In the genomic region with DNA sequence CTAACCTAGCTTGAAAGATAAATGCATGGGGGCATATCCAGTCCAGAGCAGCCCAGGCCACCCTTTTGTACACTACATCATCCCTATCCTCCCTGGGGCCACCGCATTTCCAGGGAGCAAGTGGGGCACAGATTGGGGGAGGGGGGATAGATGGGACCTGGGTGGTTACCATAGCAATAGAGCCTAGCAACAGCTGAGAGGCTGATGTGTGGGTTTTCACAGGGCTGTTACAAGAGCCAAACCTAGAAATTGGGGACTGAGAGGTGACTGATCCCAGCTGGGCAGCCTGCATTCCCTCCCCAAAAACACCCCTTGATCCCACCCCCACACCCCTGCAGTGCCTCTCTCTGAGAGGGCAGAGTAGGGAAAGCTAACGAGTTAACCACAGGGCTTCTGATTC, we compare ENCODE assay signal across 19 cellular contexts. TPM values are rescaled to one million over a fixed set of nuclear protein-coding genes. Genes with fewer than 3 reads are reported as not detected.
DNase-seq lines count a peak whose midpoint lies in the region; ATAC-seq, FAIRE-seq and TF ChIP-seq lines count a peak whose summit lies in the region.
"Had no signal": no experiment of that assay in that cellular context is flagged by ENCODE, and none has a peak within 500 bp of the region (broad histone marks: within the 10 kb centered on the region; RNA-seq: fewer than 3 reads in every experiment).

No MANE protein-coding gene starts in this region.

- H3K27ac ChIP-seq in GM12878 (ENCODE audit: control insufficient read depth, insufficient read depth) = no peak overlapping the region
- H3K27ac ChIP-seq: 22Rv1, KMS-11, PC-9 had no signal

- no peak overlapping the region for H3K4me2 ChIP-seq in GM12878 (ENCODE audit: control insufficient read depth, insufficient read depth)
- H3K4me2 ChIP-seq: KMS-11, PC-9 had no signal

- SMC1A ChIA-PET in GM12878 (lab: Charles Lee; ENCODE audit: uncharacterized antibody, unreplicated experiment) = interaction anchor here (0.5 to 2.8 kb wide), 3 partner anchors 24 to 31 kb away, joined by 3 to 9 read pairs (median 5); partner anchors contain the start of gene COPS7A

- H3K9ac ChIP-seq in GM12878 (ENCODE audit: control insufficient read depth, insufficient read depth, low read length) = no peak overlapping the region
- H3K9ac ChIP-seq: KMS-11 had no signal

- ATAC-seq in GM12878 (no peak), HG03354 (IDR thresholded peaks at IDR 0.05; ENCODE audit: poor library complexity, severe bottlenecking, unreplicated experiment) (no peak)

- DNase-seq in DMS 273 (lab: John Stamatoyannopoulos, UW; ENCODE audit: unreplicated experiment) (peak; percentile 4), DMS 273 treated with DMSO at 0.1 percent for 48 hours (lab: John Stamatoyannopoulos, UW) (no peak), Ammon's horn (ENCODE audit: low spot score) (peak; percentile 13), GM12878 (ENCODE audit: low read depth, low spot score) (no peak), neural crest cell (ENCODE audit: low read depth, low spot score) (no peak), RCC 7860 (ENCODE audit: low spot score) (no peak), ACHN (no peak)
- DNase-seq: Caco-2, HFFc6, MV-4-11, NCI-H1417, NCI-H187 treated with DMSO at 0.1 percent for 48 hours, NCI-H510A treated with DMSO at 0.1 percent for 48 hours, PC-9 had no signal

- peaks cover 11% of the 10 kb centered on the region for H3K27me3 Mint-ChIP-seq in neural crest cell (ENCODE audit: low read depth)
- H3K27me3 Mint-ChIP-seq: B cell had no signal

- H3K4me3 ChIP-seq in GM12878 = no peak overlapping the region
- H3K4me3 ChIP-seq: PC-9 had no signal

- intact Hi-C loops in GM12878 (cut with micrococcal nuclease; ENCODE audit: unreplicated experiment) = no loop called here

- no peak for TF ChIP-seq EP300 in GM12878 (IDR thresholded peaks at IDR 0.05; ENCODE audit: borderline replicate concordance in 1 of 2, control insufficient read depth in 1 of 2, low read depth in 2 of 2, low read length in 2 of 2)

- RAD21 ChIA-PET in GM12878 (lab: Charles Lee; ENCODE audit: unreplicated experiment) = interaction anchor here (0.7 kb wide), 1 partner anchor 77 kb away, joined by 3 read pairs; no protein-coding TSS in a partner anchor

- no peaks in the 10 kb centered on the region for H3K36me3 ChIP-seq in GM12878 (ENCODE audit: control insufficient read depth in 2 of 2, insufficient read depth in 2 of 2, low read length in 1 of 2)

- FAIRE-seq in GM12878 (lab: Jason Lieb, UNC) (no peak), RCC 7860 (lab: Jason Lieb, UNC) (no peak)
- FAIRE-seq: H54 had no signal

- H3K27ac Mint-ChIP-seq in neural crest cell (ENCODE audit: unreplicated experiment) = no peak overlapping the region
- H3K27ac Mint-ChIP-seq: HFFc6 had no signal

- TF ChIP-seq CTCF in GM12878 (IDR thresholded peaks at IDR 0.05 in 2 of 3, conservative IDR thresholded peaks at IDR 0.05 in 1 of 3; ENCODE audit: control insufficient read depth in 2 of 3, extremely low read depth in 1 of 3, insufficient read depth in 1 of 3, low read depth in 3 of 3, low read length in 3 of 3) (no peak), neural crest cell (conservative IDR thresholded peaks at IDR 0.05) (no peak)

- no peak for TF ChIP-seq POLR2A in GM12878 (IDR thresholded peaks at IDR 0.05; ENCODE audit: low read depth, low read length)

- H4K20me1 ChIP-seq in GM12878 (ENCODE audit: control insufficient read depth, insufficient read depth) = no peaks in the 10 kb centered on the region

- no peaks in the 10 kb centered on the region for H3K27me3 ChIP-seq in GM12878 (replicated peaks in 1 of 2; ENCODE audit: control insufficient read depth in 2 of 2, insufficient read depth in 2 of 2, low read length in 1 of 2)

- no peaks in the 10 kb centered on the region for H3K9me3 ChIP-seq in GM12878 (replicated peaks; ENCODE audit: control insufficient read depth, insufficient read depth, low read length)
- H3K9me3 ChIP-seq: Caco-2 had no signal

- CTCF ChIA-PET in GM12878 (lab: Yijun Ruan, JAX) = interaction anchor here (0.7 to 1.4 kb wide), 3 partner anchors 31 to 133 kb away, joined by 3 read pairs; partner anchors contain the start of gene COPS7A

- H3K4me1 ChIP-seq in GM12878 (ENCODE audit: control insufficient read depth, insufficient read depth, low read length) = peaks cover 14% of the 10 kb centered on the region

- no TSS peak for BruUV-seq in GM12878 (replicated peaks; lab: Mats Ljungman, UMichigan)

- H3K36me3 Mint-ChIP-seq in neural crest cell (ENCODE audit: low read depth) = no peaks in the 10 kb centered on the region

- peak overlapping the region; percentile 78 for H3K4me3 Mint-ChIP-seq in neural crest cell
- H3K4me3 Mint-ChIP-seq: B cell, HFFc6 had no signal

- POLR2A ChIA-PET in GM12878 (lab: Charles Lee) = interaction anchor here (0.6 kb wide), 1 partner anchor 90 kb away, joined by 3 read pairs; no protein-coding TSS in a partner anchor

- no peaks in the 10 kb centered on the region for H3K9me3 Mint-ChIP-seq in neural crest cell
- H3K9me3 Mint-ChIP-seq: HFFc6 had no signal

- H2AFZ ChIP-seq in GM12878 (ENCODE audit: control insufficient read depth, low read depth, low read length) = no peak overlapping the region
- H2AFZ ChIP-seq: PC-9 had no signal

- 50% methylated on average over 2 of the region's 2 CpGs for WGBS in GM12878 (ENCODE audit: insufficient coverage, insufficient replicate concordance, low lambda C conversion rate, missing lambda C conversion rate)

- peaks cover 21% of the 10 kb centered on the region for H3K79me2 ChIP-seq in GM12878 (ENCODE audit: control insufficient read depth, insufficient read depth, low read length)

- H3K4me1 Mint-ChIP-seq in neural crest cell = peaks cover 33% of the 10 kb centered on the region

- in situ Hi-C loops in GM12878 (cut with MboI) = no loop called here
- in situ Hi-C loops in ACHN (cut with HindIII; ENCODE audit: low pct_ligation_motif_present, low pct_unique_long_range_greater_than_20kb, low sequenced_read_pairs) = no loop called here

- TF ChIP-seq RAD21 in GM12878 (IDR thresholded peaks at IDR 0.05; ENCODE audit: insufficient read depth, low read depth, low read length) = no peak

RNA-seq across cellular contexts. Expression of gene ZNF384, which starts 3.7 kb away (rescaled TPM):
- total RNA-seq in GM12878 (2013; cell fraction: nucleolus; rRNA removed) = 66.4 and 68.5 TPM in 2 replicates
- 23.3 and 23.7 TPM in 2 replicates for total RNA-seq in GM12878 (2014; rRNA removed)
- 26.0 and 27.1 TPM in 2 replicates for total RNA-seq in GM12878 (2014; rRNA removed; fragmentation: Illumina TruSeq; extraction: Trizol)
- total RNA-seq in GM12878 (2021) = 49.3 and 53.8 TPM in 2 replicates
- polyA plus RNA-seq in GM12878 (2011; ENCODE audit: low read depth) = 36.7 TPM
- 42.4 and 70.2 TPM in 2 replicates for polyA plus RNA-seq in GM12878 (2011; rRNA removed)
- polyA plus RNA-seq in GM12878 (2011; cell fraction: cytosol; rRNA removed) = 59.6 and 70.7 TPM in 2 replicates
- polyA plus RNA-seq in GM12878 (2011; cell fraction: nucleus; rRNA removed) = 225 TPM in 2 replicates
- polyA plus RNA-seq in GM12878 (2012) = 53.9 and 67.8 TPM in 2 replicates
- polyA plus RNA-seq in GM12878 (2014; fragmentation: Illumina TruSeq; extraction: Trizol) = 65.2 and 81.5 TPM in 2 replicates
- polyA plus RNA-seq in GM12878 (2014; fragmentation: Nextera tagmentation; extraction: Ambion mirVana) = 1 to 10 TPM in 1 of 2 experiments, under 1 TPM in 1; 0.46 to 1.3 TPM
- polyA plus RNA-seq in GM12878 (2014; rRNA removed) = 53.5 and 55.8 TPM in 2 replicates
- polyA plus RNA-seq in GM12878 (2016; fragmentation: Nextera tagmentation; extraction: Ambion mirVana) = 10 to 100 TPM; 30.0 to 31.0 TPM
- 70.0 and 71.0 TPM in 2 replicates for polyA minus RNA-seq in GM12878 (2011; rRNA and poly(A)+ RNA removed)
- polyA minus RNA-seq in GM12878 (2011; cell fraction: cytosol; rRNA and poly(A)+ RNA removed) = 23.4 and 31.5 TPM in 2 replicates
- polyA minus RNA-seq in GM12878 (2011; cell fraction: nucleus; rRNA and poly(A)+ RNA removed) = 63.2 and 96.0 TPM in 2 replicates
- 93.2 and 94.3 TPM in 2 replicates for total RNA-seq in neural crest cell

RNA-seq across cellular contexts. Expression of gene PIANP, which starts 7.7 kb away (rescaled TPM):
- not detected in 2 replicates for total RNA-seq in GM12878 (2013; cell fraction: nucleolus; rRNA removed)
- total RNA-seq in GM12878 (2014; rRNA removed) (not detected in 2 replicates), GM12878 (2014; rRNA removed; fragmentation: Illumina TruSeq; extraction: Trizol) (not detected in 2 replicates), GM12878 (2021) (0.08 TPM in 1 of 2 replicates, not detected in the other), neural crest cell (8.6 and 8.7 TPM in 2 replicates)
- polyA plus RNA-seq in GM12878 (2011; ENCODE audit: low read depth) = 0.08 TPM
- polyA plus RNA-seq in GM12878 (2011; rRNA removed) (not detected in 2 replicates), GM12878 (2014; fragmentation: Illumina TruSeq; extraction: Trizol) (not detected in 2 replicates), GM12878 (2014; fragmentation: Nextera tagmentation; extraction: Ambion mirVana) (not detected), GM12878 (2014; rRNA removed) (0.04 and 0.08 TPM in 2 replicates), GM12878 (2016; fragmentation: Nextera tagmentation; extraction: Ambion mirVana) (under 1 TPM in 1 of 2 experiments, not detected in 1; 0.12 TPM)
- polyA plus RNA-seq in GM12878 (2011; cell fraction: cytosol; rRNA removed) = not detected in 2 replicates
- not detected in 2 replicates for polyA plus RNA-seq in GM12878 (2011; cell fraction: nucleus; rRNA removed)
- polyA plus RNA-seq in GM12878 (2012) = 0.24 and 0.34 TPM in 2 replicates
- polyA minus RNA-seq in GM12878 (2011; rRNA and poly(A)+ RNA removed) = not detected in 2 replicates
- polyA minus RNA-seq in GM12878 (2011; cell fraction: cytosol; rRNA and poly(A)+ RNA removed) = not detected in 2 replicates
- not detected in 2 replicates for polyA minus RNA-seq in GM12878 (2011; cell fraction: nucleus; rRNA and poly(A)+ RNA removed)
- total RNA-seq: PC-9 had no signal

RNA-seq across cellular contexts. Expression of gene ING4, which starts 30.0 kb away (rescaled TPM):
- 68.2 and 72.6 TPM in 2 replicates for total RNA-seq in GM12878 (2013; cell fraction: nucleolus; rRNA removed)
- total RNA-seq in GM12878 (2014; rRNA removed) (21.7 and 23.7 TPM in 2 replicates), GM12878 (2014; rRNA removed; fragmentation: Illumina TruSeq; extraction: Trizol) (20.9 and 21.8 TPM in 2 replicates), GM12878 (2021) (20.1 and 21.6 TPM in 2 replicates), neural crest cell (37.9 TPM in 2 replicates)
- 33.3 TPM for polyA plus RNA-seq in GM12878 (2011; ENCODE audit: low read depth)
- polyA plus RNA-seq in GM12878 (2011; rRNA removed) (53.9 and 63.8 TPM in 2 replicates), GM12878 (2014; fragmentation: Illumina TruSeq; extraction: Trizol) (33.8 and 39.5 TPM in 2 replicates), GM12878 (2014; fragmentation: Nextera tagmentation; extraction: Ambion mirVana) (1 to 10 TPM; 7.2 to 8.9 TPM), GM12878 (2014; rRNA removed) (22.6 and 24.2 TPM in 2 replicates), GM12878 (2016; fragmentation: Nextera tagmentation; extraction: Ambion mirVana) (10 to 100 TPM; 18.4 to 22.5 TPM)
- 34.7 and 41.0 TPM in 2 replicates for polyA plus RNA-seq in GM12878 (2011; cell fraction: cytosol; rRNA removed)
- 128 and 163 TPM in 2 replicates for polyA plus RNA-seq in GM12878 (2011; cell fraction: nucleus; rRNA removed)
- polyA plus RNA-seq in GM12878 (2012) = 36.0 and 39.8 TPM in 2 replicates
- 12.8 and 18.6 TPM in 2 replicates for polyA minus RNA-seq in GM12878 (2011; rRNA and poly(A)+ RNA removed)
- 4.9 and 6.7 TPM in 2 replicates for polyA minus RNA-seq in GM12878 (2011; cell fraction: cytosol; rRNA and poly(A)+ RNA removed)
- 8.5 and 11.8 TPM in 2 replicates for polyA minus RNA-seq in GM12878 (2011; cell fraction: nucleus; rRNA and poly(A)+ RNA removed)

RNA-seq across cellular contexts. Expression of gene COPS7A, which starts 31.0 kb away (rescaled TPM):
- total RNA-seq in GM12878 (2013; cell fraction: nucleolus; rRNA removed) = 19.2 and 28.2 TPM in 2 replicates
- total RNA-seq in GM12878 (2014; rRNA removed) (53.6 and 56.3 TPM in 2 replicates), GM12878 (2014; rRNA removed; fragmentation: Illumina TruSeq; extraction: Trizol) (26.8 and 28.8 TPM in 2 replicates), GM12878 (2021) (42.1 and 48.4 TPM in 2 replicates), neural crest cell (37.5 and 37.7 TPM in 2 replicates)
- 21.7 TPM for polyA plus RNA-seq in GM12878 (2011; ENCODE audit: low read depth)
- polyA plus RNA-seq in GM12878 (2011; rRNA removed) (43.5 and 70.9 TPM in 2 replicates), GM12878 (2014; fragmentation: Illumina TruSeq; extraction: Trizol) (43.5 and 45.0 TPM in 2 replicates), GM12878 (2014; fragmentation: Nextera tagmentation; extraction: Ambion mirVana) (10 to 100 TPM; 25.7 to 26.1 TPM), GM12878 (2014; rRNA removed) (55.3 and 61.7 TPM in 2 replicates), GM12878 (2016; fragmentation: Nextera tagmentation; extraction: Ambion mirVana) (10 to 100 TPM; 67.9 to 74.0 TPM)
- 76.3 and 82.0 TPM in 2 replicates for polyA plus RNA-seq in GM12878 (2011; cell fraction: cytosol; rRNA removed)
- polyA plus RNA-seq in GM12878 (2011; cell fraction: nucleus; rRNA removed) = 101 and 137 TPM in 2 replicates
- 31.2 and 38.5 TPM in 2 replicates for polyA plus RNA-seq in GM12878 (2012)
- polyA minus RNA-seq in GM12878 (2011; rRNA and poly(A)+ RNA removed) = 30.3 and 47.1 TPM in 2 replicates
- 9.5 and 9.9 TPM in 2 replicates for polyA minus RNA-seq in GM12878 (2011; cell fraction: cytosol; rRNA and poly(A)+ RNA removed)
- polyA minus RNA-seq in GM12878 (2011; cell fraction: nucleus; rRNA and poly(A)+ RNA removed) = 9.6 and 16.2 TPM in 2 replicates

RNA-seq across cellular contexts. Expression of gene ACRBP, which starts 45.7 kb away (rescaled TPM):
- 4.5 and 4.9 TPM in 2 replicates for total RNA-seq in GM12878 (2013; cell fraction: nucleolus; rRNA removed)
- total RNA-seq in GM12878 (2014; rRNA removed) (0.27 and 1.1 TPM in 2 replicates), GM12878 (2014; rRNA removed; fragmentation: Illumina TruSeq; extraction: Trizol) (0.69 and 1.1 TPM in 2 replicates), GM12878 (2021) (1.4 and 1.8 TPM in 2 replicates), neural crest cell (1.9 and 2.4 TPM in 2 replicates)
- 0.55 TPM for polyA plus RNA-seq in GM12878 (2011; ENCODE audit: low read depth)
- polyA plus RNA-seq in GM12878 (2011; rRNA removed) (0.80 and 0.84 TPM in 2 replicates), GM12878 (2014; fragmentation: Illumina TruSeq; extraction: Trizol) (0.75 and 1.5 TPM in 2 replicates), GM12878 (2014; fragmentation: Nextera tagmentation; extraction: Ambion mirVana) (under 1 TPM; 0.64 to 0.80 TPM), GM12878 (2014; rRNA removed) (0.80 and 0.94 TPM in 2 replicates), GM12878 (2016; fragmentation: Nextera tagmentation; extraction: Ambion mirVana) (1 to 10 TPM in 1 of 2 experiments, under 1 TPM in 1; 0.54 to 1.3 TPM)
- polyA plus RNA-seq in GM12878 (2011; cell fraction: cytosol; rRNA removed) = 0.94 and 1.2 TPM in 2 replicates
- 4.5 and 4.6 TPM in 2 replicates for polyA plus RNA-seq in GM12878 (2011; cell fraction: nucleus; rRNA removed)
- 0.73 and 1.9 TPM in 2 replicates for polyA plus RNA-seq in GM12878 (2012)
- 1.3 and 3.7 TPM in 2 replicates for polyA minus RNA-seq in GM12878 (2011; rRNA and poly(A)+ RNA removed)
- polyA minus RNA-seq in GM12878 (2011; cell fraction: cytosol; rRNA and poly(A)+ RNA removed) = not detected in 2 replicates
- polyA minus RNA-seq in GM12878 (2011; cell fraction: nucleus; rRNA and poly(A)+ RNA removed) = 2.3 and 2.4 TPM in 2 replicates
- total RNA-seq: HFFc6 had no signal

Comparison
In these comparisons a context has a peak if more than half of its experiments do, and no peak if none do; other contexts are left out.
1. DNase-seq: peak in DMS 273 (single experiment) and Ammon's horn (single experiment); none in DMS 273 treated with DMSO at 0.1 percent for 48 hours (single experiment), GM12878 (single experiment), neural crest cell (single experiment), RCC 7860 (single experiment) and ACHN (single experiment).